In genomic region chr12:126976574-126976973, GRCh38 we compare ENCODE assay signal across 18 cellular contexts.
DNase-seq lines count a peak whose midpoint lies in the region; ATAC-seq and TF ChIP-seq lines count a peak whose summit lies in the region.
"Had no signal": no experiment of that assay in that cellular context is flagged by ENCODE, and none has a peak within 500 bp of the region (broad histone marks: within the 10 kb centered on the region; RNA-seq: fewer than 3 reads in every experiment).

No MANE protein-coding gene starts in this region.

- no peak overlapping the region for H4K5ac ChIP-seq in H9 (ENCODE audit: insufficient read length, low read depth, low read length)

- H3K9me3 ChIP-seq in BLaER1 treated with 17β-estradiol and CSF1 and Interleukin-3, amounts not matched to agents 10 nM and 100 nM (replicated peaks in 1 of 11), result no peaks in the 10 kb centered on the region
- H3K9me3 ChIP-seq in H9 (ENCODE audit: control insufficient read depth, low read depth, low read length), result no peaks in the 10 kb centered on the region
- H3K9me3 ChIP-seq in lung (ENCODE audit: control insufficient read depth in 2 of 2, insufficient read depth in 1 of 2, low read length in 1 of 2), result peaks cover 0 to 2% of the 10 kb centered on the region in 2 donors
- H3K9me3 ChIP-seq: BE2C, BLaER1, Caco-2 had no signal

- no peaks in the 10 kb centered on the region for H3K36me3 ChIP-seq in BLaER1 treated with 17β-estradiol and CSF1 and Interleukin-3, amounts not matched to agents 10 nM and 100 nM
- no peaks in the 10 kb centered on the region for H3K36me3 ChIP-seq in lung (ENCODE audit: control insufficient read depth in 2 of 2, insufficient read depth in 2 of 2, low read length in 2 of 2)
- H3K36me3 ChIP-seq: BE2C, BLaER1 had no signal

- WGBS in H9 (ENCODE audit: extremely low coverage, insufficient read length, low lambda C conversion rate), result no CpG with 5 or more reads among the region's 5 CpGs
- WGBS in lung, 2 donors, result 62 to 84% methylated on average over 5 of the region's 5 CpGs

- no peak overlapping the region for H3K4ac ChIP-seq in H9 (ENCODE audit: low read depth, low read length)

- H3K4me1 ChIP-seq in BLaER1 treated with 17β-estradiol and CSF1 and Interleukin-3, amounts not matched to agents 10 nM and 100 nM, result peaks cover 0 to 19% (median 11%) of the 10 kb centered on the region in 10 experiments; a peak in 13 of 20 replicates
- H3K4me1 ChIP-seq in H9 (ENCODE audit: insufficient read depth, low read length), result no peaks in the 10 kb centered on the region
- H3K4me1 ChIP-seq in lung (ENCODE audit: control insufficient read depth in 2 of 2, insufficient read depth in 2 of 2, low read length in 2 of 2), result no peaks in the 10 kb centered on the region
- H3K4me1 ChIP-seq: BE2C, Caco-2 had no signal

- H3K27me3 ChIP-seq in BLaER1 treated with 17β-estradiol and CSF1 and Interleukin-3, amounts not matched to agents 10 nM and 100 nM, result no peaks in the 10 kb centered on the region
- H3K27me3 ChIP-seq in H9 (ENCODE audit: insufficient read depth, low read length), result no peaks in the 10 kb centered on the region
- H3K27me3 ChIP-seq in lung (ENCODE audit: control insufficient read depth, insufficient read depth), result no peaks in the 10 kb centered on the region
- H3K27me3 ChIP-seq: BE2C, BLaER1 had no signal

- TF ChIP-seq CTCF in H9 (conservative IDR thresholded peaks at IDR 0.05), result no peak
- no peak for TF ChIP-seq CTCF in lung (IDR thresholded peaks at IDR 0.05; ENCODE audit: control extremely low read depth, extremely low read depth)

- peaks cover 1% of the 10 kb centered on the region for H3K27me3 Mint-ChIP-seq in H9 (ENCODE audit: low read depth)
- peaks cover 0 to 4% (median 3%) of the 10 kb centered on the region in 5 donors for H3K27me3 Mint-ChIP-seq in naive thymus-derived CD8-positive, alpha-beta T cell
- no peaks in the 10 kb centered on the region for H3K27me3 Mint-ChIP-seq in stimulated activated naive B cell treated with anti-CD40 and anti-IgM and Interleukin-4, amounts not matched to agents 10 μg/mL and 1 μg/mL and 100 μg/mL, for 72 hours

- no peaks in the 10 kb centered on the region for H3K79me1 ChIP-seq in H9 (ENCODE audit: insufficient read depth, low read depth, low read length, poor library complexity, severe bottlenecking)

- H3K4me3 ChIP-seq in BLaER1 treated with 17β-estradiol and CSF1 and Interleukin-3, amounts not matched to agents 10 nM and 100 nM, result no peak overlapping the region
- no peak overlapping the region for H3K4me3 ChIP-seq in lung
- H3K4me3 ChIP-seq: BLaER1, GM12878 had no signal

- H2BK20ac ChIP-seq in H9 (ENCODE audit: low read depth, low read length, poor library complexity, severe bottlenecking), result no peak overlapping the region

- no peak overlapping the region for H3T11ph ChIP-seq in H9 (ENCODE audit: low read length)

- no peak overlapping the region for H2AK5ac ChIP-seq in H9 (ENCODE audit: insufficient read length, low read length)

- 0 out of 22 replicates have a peak overlapping the region, but pooled peaks of 1 of the 11 experiments have one; percentile 16 for H3K27ac ChIP-seq in BLaER1 treated with 17β-estradiol and CSF1 and Interleukin-3, amounts not matched to agents 10 nM and 100 nM
- H3K27ac ChIP-seq in H9 (ENCODE audit: insufficient read length, low read depth, low read length), result no peak overlapping the region
- H3K27ac ChIP-seq in lung (ENCODE audit: low read depth in 1 of 2, low read length in 1 of 2), result no peak overlapping the region
- H3K27ac ChIP-seq: BLaER1, C4-2B had no signal

- no peak overlapping the region for H3K14ac ChIP-seq in H9 (ENCODE audit: insufficient read depth, low read length)

- H2BK5ac ChIP-seq in H9 (ENCODE audit: insufficient read length, low read length), result no peak overlapping the region

- H3K4me2 ChIP-seq in BLaER1 treated with 17β-estradiol and CSF1 and Interleukin-3, amounts not matched to agents 10 nM and 100 nM, result peak overlapping the region in 8 of 11 experiments; percentile 10 to 49 (median 39); a peak in 12 of 22 replicates
- no peak overlapping the region for H3K4me2 ChIP-seq in H9 (ENCODE audit: insufficient read depth, insufficient read length, low read length)
- H3K4me2 ChIP-seq: BLaER1 had no signal

- H3K9me3 Mint-ChIP-seq in H9, result no peaks in the 10 kb centered on the region
- H3K9me3 Mint-ChIP-seq in naive thymus-derived CD8-positive, alpha-beta T cell, result peaks cover 0 to 6% (median 0%) of the 10 kb centered on the region in 9 donors
- peaks cover 0 to 3% of the 10 kb centered on the region in 2 donors for H3K9me3 Mint-ChIP-seq in stimulated activated naive B cell treated with anti-CD40 and anti-IgM and Interleukin-4, amounts not matched to agents 10 μg/mL and 1 μg/mL and 100 μg/mL, for 72 hours
- H3K9me3 Mint-ChIP-seq: CD8-positive, alpha-beta T cell had no signal

- H3K23me2 ChIP-seq in H9 (ENCODE audit: insufficient read length, low read depth, low read length, poor library complexity, severe bottlenecking), result no peaks in the 10 kb centered on the region

- DNase-seq in H9 (no peak), lung (ENCODE audit: low spot score) (no peak), left lobe of liver (ENCODE audit: low spot score) (no peak)
- DNase-seq in naive thymus-derived CD8-positive, alpha-beta T cell, result no peak
- DNase-seq in stimulated activated naive B cell treated with anti-CD40 and anti-IgM and Interleukin-4, amounts not matched to agents 10 μg/mL and 1 μg/mL and 100 μg/mL, for 72 hours, result no peak
- DNase-seq: 8988T; ACHN; BE2C; Caco-2; Calu3; CD4-positive, alpha-beta T cell; CD8-positive, alpha-beta T cell; DMS79 treated with DMSO at 0.1 percent for 48 hours; GF-D8 had no signal

- H3K4me1 Mint-ChIP-seq in H9, result 0 out of 4 replicates have a peak, but pooled peaks cover 0 to under 1% of the 10 kb centered on the region in 2 experiments
- H3K4me1 Mint-ChIP-seq in naive thymus-derived CD8-positive, alpha-beta T cell, result no peaks in the 10 kb centered on the region
- H3K4me1 Mint-ChIP-seq in stimulated activated naive B cell treated with anti-CD40 and anti-IgM and Interleukin-4, amounts not matched to agents 10 μg/mL and 1 μg/mL and 100 μg/mL, for 72 hours, result no peaks in the 10 kb centered on the region

- H3K79me2 ChIP-seq in H9 (ENCODE audit: insufficient read depth, low read length), result no peaks in the 10 kb centered on the region

- no peak overlapping the region for H2BK12ac ChIP-seq in H9 (ENCODE audit: insufficient read length, low read depth, low read length)

- POLR2A ChIA-PET in naive thymus-derived CD8-positive, alpha-beta T cell (lab: Charles Lee), result no interaction called here

- no peak overlapping the region for H3K9ac ChIP-seq in BLaER1 treated with 17β-estradiol and CSF1 and Interleukin-3, amounts not matched to agents 10 nM and 100 nM
- no peak overlapping the region for H3K9ac ChIP-seq in H9 (ENCODE audit: extremely low read depth, insufficient read length, low read length)
- H3K9ac ChIP-seq: BLaER1 had no signal

- no peak overlapping the region for H4K8ac ChIP-seq in H9 (replicated peaks; ENCODE audit: insufficient read length, low read depth, low read length)

- H3K4me3 Mint-ChIP-seq in H9, result no peak overlapping the region
- no peak overlapping the region for H3K4me3 Mint-ChIP-seq in naive thymus-derived CD8-positive, alpha-beta T cell
- no peak overlapping the region for H3K4me3 Mint-ChIP-seq in stimulated activated naive B cell treated with anti-CD40 and anti-IgM and Interleukin-4, amounts not matched to agents 10 μg/mL and 1 μg/mL and 100 μg/mL, for 72 hours
- H3K4me3 Mint-ChIP-seq: CD4-positive, alpha-beta T cell; CD8-positive, alpha-beta T cell had no signal

- H4K20me1 ChIP-seq in BLaER1 treated with 17β-estradiol and CSF1 and Interleukin-3, amounts not matched to agents 10 nM and 100 nM, result no peaks in the 10 kb centered on the region
- H4K20me1 ChIP-seq in H9 (ENCODE audit: control insufficient read depth, insufficient read depth, insufficient read length), result no peaks in the 10 kb centered on the region
- H4K20me1 ChIP-seq: BLaER1 had no signal

- H2BK15ac ChIP-seq in H9 (ENCODE audit: low read depth, low read length), result no peak overlapping the region; the same call in 1 of the 2 replicates

- peak overlapping the region; percentile 38 for H3K18ac ChIP-seq in H9 (ENCODE audit: insufficient read length, low read depth, low read length)

- no peak overlapping the region for H2AFZ ChIP-seq in H9 (ENCODE audit: low read length)

- H3K23ac ChIP-seq in H9 (ENCODE audit: insufficient read length, low read depth, low read length), result no peak overlapping the region

- H3K27ac Mint-ChIP-seq in H9, result no peak overlapping the region
- no peak overlapping the region for H3K27ac Mint-ChIP-seq in naive thymus-derived CD8-positive, alpha-beta T cell
- no peak overlapping the region for H3K27ac Mint-ChIP-seq in stimulated activated naive B cell treated with anti-CD40 and anti-IgM and Interleukin-4, amounts not matched to agents 10 μg/mL and 1 μg/mL and 100 μg/mL, for 72 hours
- H3K27ac Mint-ChIP-seq: CD4-positive, alpha-beta T cell; CD8-positive, alpha-beta T cell had no signal

- ATAC-seq in lung (ENCODE audit: insufficient read depth, low FRiP score), result peak; percentile 47
- no peak for ATAC-seq in naive thymus-derived CD8-positive, alpha-beta T cell
- no peak for ATAC-seq in stimulated activated naive B cell treated with anti-CD40 and anti-IgM and Interleukin-4, amounts not matched to agents 10 μg/mL and 1 μg/mL and 100 μg/mL, for 72 hours (replicated peaks)
- ATAC-seq in left lobe of liver, result no peak
- ATAC-seq: CD8-positive, alpha-beta T cell; GM12878 had no signal

- H3K56ac ChIP-seq in H9 (ENCODE audit: insufficient read length, low read depth, low read length), result no peak overlapping the region

- no peak overlapping the region for H2BK120ac ChIP-seq in H9 (ENCODE audit: low read depth, low read length, poor library complexity, severe bottlenecking)

- no peak overlapping the region for H4K91ac ChIP-seq in H9 (ENCODE audit: insufficient read length, low read depth, low read length)

- H3K36me3 Mint-ChIP-seq in H9 (ENCODE audit: insufficient read depth in 1 of 3, low read depth in 3 of 3), result no peaks in the 10 kb centered on the region
- H3K36me3 Mint-ChIP-seq in naive thymus-derived CD8-positive, alpha-beta T cell, result peaks cover 0 to 4% (median 0%) of the 10 kb centered on the region in 3 donors
- no peaks in the 10 kb centered on the region for H3K36me3 Mint-ChIP-seq in stimulated activated naive B cell treated with anti-CD40 and anti-IgM and Interleukin-4, amounts not matched to agents 10 μg/mL and 1 μg/mL and 100 μg/mL, for 72 hours
- H3K36me3 Mint-ChIP-seq: CD8-positive, alpha-beta T cell had no signal
